In genomic region chr6:112800916-112801315, GRCh38 we compare ENCODE assay signal across 22 cellular contexts.
DNase-seq lines count a peak whose midpoint lies in the region; ATAC-seq and TF ChIP-seq lines count a peak whose summit lies in the region.
"Had no signal": no experiment of that assay in that cellular context is flagged by ENCODE, and none has a peak within 500 bp of the region (broad histone marks: within the 10 kb centered on the region; RNA-seq: fewer than 3 reads in every experiment).

No MANE protein-coding gene starts in this region.

- H3K79me2 ChIP-seq in PC-9 (ENCODE audit: low read depth), result no peaks in the 10 kb centered on the region

- POLR2A ChIA-PET in PC-9 (lab: Charles Lee; ENCODE audit: unreplicated experiment) (no interaction called here), HEK293T (lab: Yijun Ruan, JAX) (no interaction called here)

- 0 out of 2 replicates have a peak overlapping the region, but pooled peaks have one; percentile 11 for H2AFZ ChIP-seq in PC-9

- H3K9me3 ChIP-seq in PC-9 (ENCODE audit: insufficient read depth, low read depth), result no peaks in the 10 kb centered on the region
- H3K9me3 ChIP-seq: tibial artery had no signal

- TF ChIP-seq CTCF in HFFc6 (IDR thresholded peaks at IDR 0.05), result no peak
- TF ChIP-seq CTCF in PC-9 (conservative IDR thresholded peaks at IDR 0.05), result no peak
- no peak for TF ChIP-seq CTCF in nephron (IDR thresholded peaks at IDR 0.05; ENCODE audit: unreplicated experiment in 3 of 3)

- no peak overlapping the region for H3K27ac ChIP-seq in PC-9
- H3K27ac ChIP-seq: tibial artery had no signal

- no peaks in the 10 kb centered on the region for H3K36me3 ChIP-seq in PC-9 (ENCODE audit: low read depth)
- H3K36me3 ChIP-seq: tibial artery had no signal

- no peak overlapping the region for H3K4me3 Mint-ChIP-seq in HFFc6
- H3K4me3 Mint-ChIP-seq in nephron, result no peak overlapping the region
- H3K4me3 Mint-ChIP-seq: activated CD4-positive, alpha-beta T cell treated with anti-CD3 and anti-CD28 coated beads, Interleukin-2, amount 10 ng/mL, durations not matched to agents 24 days and 14 days; activated naive CD8-positive, alpha-beta T cell treated with anti-CD3 and anti-CD28 coated beads, Interleukin-2, amount 10 ng/mL, durations not matched to agents 7 days and 5 days; CD4-positive, CD25-positive, alpha-beta regulatory T cell; T-cell had no signal

- no TSS peak for BruUV-seq in PC-9 (replicated peaks; lab: Mats Ljungman, UMichigan)

- peaks cover 8% of the 10 kb centered on the region; the same call in 1 of the 2 replicates for H3K4me1 ChIP-seq in PC-9 (replicated peaks; ENCODE audit: insufficient read depth)

- H3K4me3 ChIP-seq in PC-9, result no peak overlapping the region
- H3K4me3 ChIP-seq: tibial artery had no signal

- intact Hi-C loops in PC-9 (cut with micrococcal nuclease; ENCODE audit: unreplicated experiment), result no loop called here

- H3F3A ChIP-seq in PC-9 (ENCODE audit: insufficient read depth, low read depth), result no peaks in the 10 kb centered on the region

- H3K4me2 ChIP-seq in PC-9, result no peak overlapping the region

- H3K9me3 Mint-ChIP-seq in HFFc6 (no peaks in the 10 kb centered on the region), nephron (peaks cover 21% of the 10 kb centered on the region)
- H3K9me3 Mint-ChIP-seq: activated CD4-positive, alpha-beta T cell treated with anti-CD3 and anti-CD28 coated beads, Interleukin-2, amount 10 ng/mL, durations not matched to agents 24 days and 14 days; activated naive CD8-positive, alpha-beta T cell treated with anti-CD3 and anti-CD28 coated beads, Interleukin-2, amount 10 ng/mL, durations not matched to agents 7 days and 5 days had no signal

- H3K4me1 Mint-ChIP-seq in HFFc6 (ENCODE audit: low read depth) (peaks cover 58% of the 10 kb centered on the region), nephron (peaks cover 36% of the 10 kb centered on the region)
- H3K4me1 Mint-ChIP-seq: activated CD4-positive, alpha-beta T cell treated with anti-CD3 and anti-CD28 coated beads, Interleukin-2, amount 10 ng/mL, durations not matched to agents 24 days and 14 days; activated naive CD8-positive, alpha-beta T cell treated with anti-CD3 and anti-CD28 coated beads, Interleukin-2, amount 10 ng/mL, durations not matched to agents 7 days and 5 days; CD4-positive, CD25-positive, alpha-beta regulatory T cell; T-cell had no signal

- peaks cover 8% of the 10 kb centered on the region; the same call in 1 of the 2 replicates for H3K9me2 ChIP-seq in PC-9 (ENCODE audit: insufficient read depth)

- H3K27ac Mint-ChIP-seq in HFFc6 (peak overlapping the region; percentile 37), nephron (peak overlapping the region; percentile 0 to 45 (median 37))
- H3K27ac Mint-ChIP-seq: activated CD4-positive, alpha-beta T cell treated with anti-CD3 and anti-CD28 coated beads, Interleukin-2, amount 10 ng/mL, durations not matched to agents 24 days and 14 days; activated naive CD8-positive, alpha-beta T cell treated with anti-CD3 and anti-CD28 coated beads, Interleukin-2, amount 10 ng/mL, durations not matched to agents 7 days and 5 days; CD4-positive, CD25-positive, alpha-beta regulatory T cell; T-cell had no signal

- CTCF ChIA-PET in PC-9 (lab: Charles Lee) (no interaction called here), HEK293T (lab: Yijun Ruan, JAX) (no interaction called here)

- H3K27me3 ChIP-seq in PC-9 (ENCODE audit: insufficient read depth, low read depth), result no peaks in the 10 kb centered on the region
- H3K27me3 ChIP-seq: tibial artery had no signal

- no peaks in the 10 kb centered on the region for H3K27me3 Mint-ChIP-seq in HFFc6 (ENCODE audit: insufficient read depth)
- peaks cover 5% of the 10 kb centered on the region for H3K27me3 Mint-ChIP-seq in nephron (ENCODE audit: low read depth)
- H3K27me3 Mint-ChIP-seq: activated CD4-positive, alpha-beta T cell treated with anti-CD3 and anti-CD28 coated beads, Interleukin-2, amount 10 ng/mL, durations not matched to agents 24 days and 14 days; activated naive CD8-positive, alpha-beta T cell treated with anti-CD3 and anti-CD28 coated beads, Interleukin-2, amount 10 ng/mL, durations not matched to agents 7 days and 5 days; brain; CD4-positive, CD25-positive, alpha-beta regulatory T cell; T-cell had no signal

- DNase-seq in HFFc6 (no peak), PC-9 (no peak), foreskin melanocyte (no peak), HEK293T (ENCODE audit: extremely low spot score) (no peak)
- DNase-seq in activated CD4-positive, alpha-beta T cell treated with anti-CD3 and anti-CD28 coated beads, Interleukin-2, amount 50 U/mL, for 1 hour, result no peak
- DNase-seq: activated CD4-positive, alpha-beta T cell treated with anti-CD3 and anti-CD28 coated beads, Interleukin-2, amount 10 ng/mL, durations not matched to agents 24 days and 14 days; activated naive CD8-positive, alpha-beta T cell treated with anti-CD3 and anti-CD28 coated beads, Interleukin-2, amount 10 ng/mL, durations not matched to agents 7 days and 5 days; CD4-positive, CD25-positive, alpha-beta regulatory T cell; cortex of kidney; DMS153; GOT3; NCI-H1105; NCI-H2107; NCI-H510A; stimulated activated CD4-positive, alpha-beta T cell treated with anti-CD3 and anti-CD28 coated beads, Interleukin-4, amount 100 ng/mL, for 1 hour; stimulated activated naive CD8-positive, alpha-beta T cell treated with anti-CD3 and anti-CD28 coated beads, Interleukin-15, Interleukin-2, amounts not matched to agents 100 U/mL and 50 U/mL, for 24 hours; T-cell; tibial artery had no signal

- H4K20me1 ChIP-seq in PC-9 (ENCODE audit: insufficient read depth), result no peaks in the 10 kb centered on the region

- ATAC-seq in GM18498 (IDR thresholded peaks at IDR 0.05; ENCODE audit: unreplicated experiment), result peak; percentile 32
- no peak for ATAC-seq in GM18907 (IDR thresholded peaks at IDR 0.05; ENCODE audit: unreplicated experiment)
- ATAC-seq: stimulated activated naive CD8-positive, alpha-beta T cell treated with anti-CD3 and anti-CD28 coated beads, Interleukin-15, Interleukin-2, amounts not matched to agents 100 U/mL and 50 U/mL, for 24 hours; T-cell had no signal

- H3K36me3 Mint-ChIP-seq in HFFc6 (ENCODE audit: low read depth) (peaks cover 9% of the 10 kb centered on the region), nephron (ENCODE audit: low read depth) (peaks cover 10% of the 10 kb centered on the region)
- H3K36me3 Mint-ChIP-seq: activated naive CD8-positive, alpha-beta T cell treated with anti-CD3 and anti-CD28 coated beads, Interleukin-2, amount 10 ng/mL, durations not matched to agents 7 days and 5 days; CD4-positive, CD25-positive, alpha-beta regulatory T cell; T-cell had no signal

TF ChIP-seq in HEK293T, 16 proteins besides CTCF, POLR2A, EP300 and RAD21:
- TF ChIP-seq NFRKB (IDR thresholded peaks at IDR 0.05) (no peak), FOXA1 (IDR thresholded peaks at IDR 0.05) (no peak), ARNT (IDR thresholded peaks at IDR 0.05) (no peak), ELF4 (IDR thresholded peaks at IDR 0.05) (no peak), SUZ12 (IDR thresholded peaks at IDR 0.05) (no peak), PKNOX1 (IDR thresholded peaks at IDR 0.05) (no peak)
